In the genomic region with DNA sequence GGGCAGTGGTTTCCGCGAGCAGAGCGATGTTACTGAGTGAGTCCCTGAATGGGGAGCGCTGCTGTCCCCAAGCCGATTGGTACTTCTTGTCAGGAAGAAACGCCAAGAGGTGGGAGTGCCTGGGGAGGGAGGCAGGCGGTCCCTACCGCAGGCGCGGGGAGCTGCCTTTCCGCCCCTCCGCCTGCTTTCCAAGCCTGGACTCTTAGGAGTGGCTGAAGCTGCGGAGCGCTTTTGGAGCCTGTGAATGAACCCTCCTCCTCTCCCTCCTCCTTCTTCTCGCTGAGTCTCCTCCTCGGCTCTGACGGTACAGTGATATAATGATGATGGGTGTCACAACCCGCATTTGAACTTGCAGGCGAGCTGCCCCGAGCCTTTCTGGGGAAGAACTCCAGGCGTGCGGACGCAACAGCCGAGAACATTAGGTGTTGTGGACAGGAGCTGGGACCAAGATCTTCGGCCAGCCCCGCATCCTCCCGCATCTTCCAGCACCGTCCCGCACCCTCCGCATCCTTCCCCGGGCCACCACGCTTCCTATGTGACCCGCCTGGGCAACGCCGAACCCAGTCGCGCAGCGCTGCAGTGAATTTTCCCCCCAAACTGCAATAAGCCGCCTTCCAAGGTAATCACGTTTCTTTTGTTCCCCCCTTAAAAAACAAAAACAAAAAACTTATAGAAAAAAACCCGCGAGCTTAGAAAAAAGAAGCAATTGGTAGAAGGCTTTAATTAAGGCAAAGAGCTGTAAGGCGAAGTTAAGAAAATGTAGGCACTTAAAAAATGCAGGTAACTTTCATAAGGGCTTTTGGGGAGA, we compare ENCODE assay signal across 9 cellular contexts. TPM values are rescaled to one million over a fixed set of nuclear protein-coding genes. Genes with fewer than 3 reads are reported as not detected.
A peak's percentile ranks its signal among the peaks of the same experiment; 100 is the strongest.
DNase-seq lines count a peak whose midpoint lies in the region; ATAC-seq and TF ChIP-seq lines count a peak whose summit lies in the region.
"Had no signal": no experiment of that assay in that cellular context is flagged by ENCODE, and none has a peak within 500 bp of the region (broad histone marks: within the 10 kb centered on the region; RNA-seq: fewer than 3 reads in every experiment).

A gene (plus strand): TSS at position 340 of the 808 bp plus-strand sequence. CDS start 11,775 bp downstream, outside the sequence.

- H3K4me2 ChIP-seq in PC-9 = peak within 1 kb of the TSS; percentile 90; the same call in 1 of the 2 replicates
- H3K4me2 ChIP-seq: BLaER1 had no signal

- H3F3A ChIP-seq in PC-9 (ENCODE audit: insufficient read depth, low read depth) = no peaks in the 10 kb centered on the region

- ATAC-seq in stimulated activated naive B cell treated with anti-CD40 and anti-IgM and Interleukin-4, amounts not matched to agents 10 μg/mL and 1 μg/mL and 100 μg/mL, for 72 hours (replicated peaks) = no peak
- ATAC-seq in GM21390 (IDR thresholded peaks at IDR 0.05; ENCODE audit: unreplicated experiment) (no peak), HG03095 (IDR thresholded peaks at IDR 0.05; ENCODE audit: unreplicated experiment) (no peak)

- H3K27ac Mint-ChIP-seq in stimulated activated naive B cell treated with anti-CD40 and anti-IgM and Interleukin-4, amounts not matched to agents 10 μg/mL and 1 μg/mL and 100 μg/mL, for 72 hours = peak within 1 kb of the TSS; percentile 20

- H3K27me3 ChIP-seq in PC-9 (ENCODE audit: insufficient read depth, low read depth) = peaks cover 24% of the 10 kb centered on the region; the same call in 1 of the 2 replicates

- no peaks in the 10 kb centered on the region for H3K9me3 ChIP-seq in PC-9 (ENCODE audit: insufficient read depth, low read depth)

- H2AFZ ChIP-seq in PC-9 = no peak within 1 kb of the TSS

- H3K4me3 ChIP-seq in PC-9 = no peak within 1 kb of the TSS; the same call in 1 of the 2 replicates
- peak within 1 kb of the TSS; percentile 80 for H3K4me3 ChIP-seq in coronary artery
- H3K4me3 ChIP-seq: BLaER1 had no signal

- no peaks in the 10 kb centered on the region for H4K20me1 ChIP-seq in PC-9 (ENCODE audit: insufficient read depth)
- H4K20me1 ChIP-seq: BLaER1 had no signal

- TF ChIP-seq CTCF in PC-9 (conservative IDR thresholded peaks at IDR 0.05) (no peak), coronary artery (IDR thresholded peaks at IDR 0.05) (no peak)

- H3K27ac ChIP-seq in PC-9 (no peak within 1 kb of the TSS), coronary artery (peak within 1 kb of the TSS; percentile 80 to 88)
- H3K27ac ChIP-seq: BLaER1 had no signal

- no peaks in the 10 kb centered on the region for H3K9me3 Mint-ChIP-seq in stimulated activated naive B cell treated with anti-CD40 and anti-IgM and Interleukin-4, amounts not matched to agents 10 μg/mL and 1 μg/mL and 100 μg/mL, for 72 hours

- peaks cover 0 to 6% of the 10 kb centered on the region in 2 donors for H3K36me3 Mint-ChIP-seq in stimulated activated naive B cell treated with anti-CD40 and anti-IgM and Interleukin-4, amounts not matched to agents 10 μg/mL and 1 μg/mL and 100 μg/mL, for 72 hours

- CTCF ChIA-PET in PC-9 (lab: Charles Lee) = no interaction called here

- POLR2A ChIA-PET in PC-9 (lab: Charles Lee; ENCODE audit: unreplicated experiment) = no interaction called here

- DNase-seq in NCI-H1417 (lab: John Stamatoyannopoulos, UW) (peak in 2 of 3 experiments; percentile 62 to 77), NCI-H1417 treated with DMSO at 0.1 percent for 48 hours (lab: John Stamatoyannopoulos, UW) (no peak), PC-9 (no peak), coronary artery (ENCODE audit: low spot score) (peak; percentile 90), kidney tubule cell (ENCODE audit: low spot score) (peak; percentile 84)
- DNase-seq in stimulated activated naive B cell treated with anti-CD40 and anti-IgM and Interleukin-4, amounts not matched to agents 10 μg/mL and 1 μg/mL and 100 μg/mL, for 72 hours = no peak

- H3K4me1 ChIP-seq in PC-9 (replicated peaks; ENCODE audit: insufficient read depth) = peaks cover 7% of the 10 kb centered on the region
- H3K4me1 ChIP-seq: BLaER1 had no signal

- peaks cover 13 to 37% of the 10 kb centered on the region in 2 donors for H3K4me1 Mint-ChIP-seq in stimulated activated naive B cell treated with anti-CD40 and anti-IgM and Interleukin-4, amounts not matched to agents 10 μg/mL and 1 μg/mL and 100 μg/mL, for 72 hours

- H3K4me3 Mint-ChIP-seq in stimulated activated naive B cell treated with anti-CD40 and anti-IgM and Interleukin-4, amounts not matched to agents 10 μg/mL and 1 μg/mL and 100 μg/mL, for 72 hours = peak within 1 kb of the TSS; percentile 83 to 85

- no peaks in the 10 kb centered on the region for H3K9me2 ChIP-seq in PC-9 (ENCODE audit: insufficient read depth)

- peaks cover 67 to 69% of the 10 kb centered on the region in 2 donors for H3K27me3 Mint-ChIP-seq in stimulated activated naive B cell treated with anti-CD40 and anti-IgM and Interleukin-4, amounts not matched to agents 10 μg/mL and 1 μg/mL and 100 μg/mL, for 72 hours

- no peaks in the 10 kb centered on the region for H3K79me2 ChIP-seq in PC-9 (ENCODE audit: low read depth)

- no TSS peak for BruUV-seq in PC-9 (replicated peaks; lab: Mats Ljungman, UMichigan)

- no peaks in the 10 kb centered on the region for H3K36me3 ChIP-seq in PC-9 (ENCODE audit: low read depth)
- H3K36me3 ChIP-seq: BLaER1 had no signal

- intact Hi-C loops in PC-9 (cut with micrococcal nuclease; ENCODE audit: unreplicated experiment) = loop anchor here (2.0 kb wide), 2 partner anchors 831 to 1159 kb away; no protein-coding TSS in a partner anchor

RNA-seq across cellular contexts. Expression of the gene that starts here (rescaled TPM):
- total RNA-seq in PC-9 (2021) = 0.28 and 0.43 TPM in 2 replicates

Comparison
In these comparisons a context has a peak if more than half of its experiments do, and no peak if none do; other contexts are left out.
1. DNase-seq: peak in NCI-H1417 (2 of 3), coronary artery (single experiment) and kidney tubule cell (single experiment); none in NCI-H1417 treated with DMSO at 0.1 percent for 48 hours (single experiment), PC-9 (0 of 2) and stimulated activated naive B cell treated with anti-CD40 and anti-IgM and Interleukin-4, amounts not matched to agents 10 μg/mL and 1 μg/mL and 100 μg/mL, for 72 hours (single experiment).